Comparison of ENCODE assay signal across 8 cellular contexts in genomic region chr2:191677646-191678436, GRCh38. TPM values are rescaled to one million over a fixed set of nuclear protein-coding genes. Genes with fewer than 3 reads are reported as not detected.
A peak's percentile ranks its signal among the peaks of the same experiment; 100 is the strongest.
DNase-seq lines count a peak whose midpoint lies in the region; ATAC-seq, FAIRE-seq and TF ChIP-seq lines count a peak whose summit lies in the region.

A gene with protein sequence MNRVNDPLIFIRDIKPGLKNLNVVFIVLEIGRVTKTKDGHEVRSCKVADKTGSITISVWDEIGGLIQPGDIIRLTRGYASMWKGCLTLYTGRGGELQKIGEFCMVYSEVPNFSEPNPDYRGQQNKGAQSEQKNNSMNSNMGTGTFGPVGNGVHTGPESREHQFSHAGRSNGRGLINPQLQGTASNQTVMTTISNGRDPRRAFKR (plus strand): TSS chr2:191678136. CDS start chr2:191678615, 479 bp downstream.

- H3K4me3 ChIP-seq in pancreas (peak within 1 kb of the TSS; percentile 43 to 66 (median 54)), thyroid gland (replicated peaks in 1 of 3) (peak within 1 kb of the TSS; percentile 41 to 81 (median 54))

- DNase-seq in GM12891 (ENCODE audit: insufficient read length, low spot score) (peak; percentile 64), NCI-H1436 (lab: John Stamatoyannopoulos, UW) (peak; percentile 95), SW480 (ENCODE audit: low spot score) (peak; percentile 96), Right ventricle myocardium inferior (ENCODE audit: missing footprints) (peak; percentile 100), pancreas (peak; percentile 98 to 99 (median 99)), thyroid gland (peak; percentile 99)
- peak; percentile 98 for DNase-seq in activated naive CD8-positive, alpha-beta T cell treated with anti-CD3 and anti-CD28 coated beads, Interleukin-2, amount 50 U/mL, for 16 hours (ENCODE audit: low read depth, low spot score)

- TF ChIP-seq CTCF in pancreas (IDR thresholded peaks at IDR 0.05) = no peak
- TF ChIP-seq CTCF in thyroid gland (IDR thresholded peaks at IDR 0.05) = no peak

- TF ChIP-seq POLR2A in GM12891 (IDR thresholded peaks at IDR 0.05; ENCODE audit: low read depth, low read length) (peak; percentile 100), thyroid gland (IDR thresholded peaks at IDR 0.05) (peak; percentile 92 to 99)

- WGBS in pancreas, 2 donors = 0% methylated on average over 57 to 65 of the region's 66 CpGs
- WGBS in thyroid gland, 2 donors = 0% methylated on average over 41 to 59 of the region's 66 CpGs

- H3K36me3 ChIP-seq in pancreas (no peaks in the 10 kb centered on the region), thyroid gland (peaks cover 0 to 6% of the 10 kb centered on the region in 2 donors)

- H3K27ac ChIP-seq in pancreas (peak within 1 kb of the TSS; percentile 87 to 99 (median 98)), thyroid gland (peak within 1 kb of the TSS; percentile 84 to 95 (median 91))

- peaks cover 0 to 15% (median 9%) of the 10 kb centered on the region in 3 donors for H3K4me1 ChIP-seq in pancreas
- H3K4me1 ChIP-seq in thyroid gland = peaks cover 4 to 12% of the 10 kb centered on the region in 2 donors

- no peaks in the 10 kb centered on the region for H3K27me3 ChIP-seq in pancreas
- H3K27me3 ChIP-seq in thyroid gland = no peaks in the 10 kb centered on the region

- ATAC-seq in HG02798 (IDR thresholded peaks at IDR 0.05; ENCODE audit: poor library complexity, unreplicated experiment) = peak; percentile 77
- ATAC-seq in Right ventricle myocardium inferior = peak; percentile 99
- ATAC-seq in pancreas = peak; percentile 95 to 97 (median 97)

- intact Hi-C loops in Right ventricle myocardium inferior (cut with DNase I) (loop anchor here (10.0 kb wide), 1 partner anchor 663 kb away; the partner anchor contains the start of gene STAT1), pancreas (cut with DNase I) (no loop called here), thyroid gland (cut with DNase I) (no loop called here)

- FAIRE-seq in GM12891 (lab: Jason Lieb, UNC) (peak; percentile 99), pancreas (lab: Jason Lieb, UNC) (no peak)

- no peaks in the 10 kb centered on the region for H3K9me3 ChIP-seq in pancreas
- H3K9me3 ChIP-seq in thyroid gland = no peaks in the 10 kb centered on the region

TF ChIP-seq in GM12891, 5 proteins besides CTCF, POLR2A, EP300 and RAD21:
- 0 out of 2 replicates have a peak, but pooled peaks have one; percentile 12 for TF ChIP-seq SPI1 (IDR thresholded peaks at IDR 0.05; ENCODE audit: low read depth, low read length)
- peak; percentile 96 for TF ChIP-seq POU2F2 (IDR thresholded peaks at IDR 0.05; ENCODE audit: low read depth, low read length)
- peak; percentile 100 for TF ChIP-seq POLR2AphosphoS5 (IDR thresholded peaks at IDR 0.05; ENCODE audit: low read depth, low read length)
- no peak for TF ChIP-seq PAX5 (IDR thresholded peaks at IDR 0.05; ENCODE audit: insufficient read depth, low read length, severe bottlenecking)
- peak; percentile 99 for TF ChIP-seq TAF1 (IDR thresholded peaks at IDR 0.05; ENCODE audit: low read depth, low read length)
TF ChIP-seq in GM12891: peak in this region for 4.

RNA-seq across cellular contexts. Expression of the gene that starts here (rescaled TPM):
- polyA plus RNA-seq in GM12891 (2012; ENCODE audit: low read depth, missing spikeins) = 7.8 TPM
- total RNA-seq in Right ventricle myocardium inferior (5.1 TPM), pancreas (10 to 100 TPM in 2 of 6 donors, 1 to 10 TPM in 4; 2.9 to 12.8 (median 6.2) TPM), thyroid gland (10 to 100 TPM in 1 of 4 donors, 1 to 10 TPM in 3; 5.7 to 28.6 (median 7.9) TPM)
- 1 to 10 TPM; 4.3 to 5.0 TPM for polyA plus RNA-seq in pancreas

Comparison
In these comparisons a context has a peak if more than half of its experiments do, and no peak if none do; other contexts are left out.
1. Peak in every context shown above with its lines: DNase-seq, ATAC-seq, H3K4me3 ChIP-seq and H3K27ac ChIP-seq.